Comparison of ENCODE assay signal across 39 cellular contexts in genomic region chr2:169298007-169298406, GRCh38.
"Had no signal": no experiment of that assay in that cellular context is flagged by ENCODE, and none has a peak within 500 bp of the region (broad histone marks: within the 10 kb centered on the region; RNA-seq: fewer than 3 reads in every experiment).

No MANE protein-coding gene starts in this region.

- FAIRE-seq: astrocyte, bronchial epithelial cell had no signal

- H3K27ac ChIP-seq: adrenal gland, ascending aorta, body of pancreas, brain microvascular endothelial cell, breast epithelium, cardiac muscle cell had no signal

- H3K9me3 Mint-ChIP-seq: activated naive CD4-positive, alpha-beta T cell treated with anti-CD3 and anti-CD28 coated beads for 36 hours; activated naive CD4-positive, alpha-beta T cell treated with anti-CD3 and anti-CD28 coated beads, Interleukin-2, amount 10 ng/mL, durations not matched to agents 7 days and 5 days; activated naive CD4-positive, alpha-beta T cell treated with anti-CD3 and anti-CD28 coated beads, Interleukin-2, amount 50 U/mL, for 24 hours; activated naive CD4-positive, alpha-beta T cell treated with anti-CD3 and anti-CD28 coated beads, Interleukin-2, amount 50 U/mL, for 72 hours; activated naive CD8-positive, alpha-beta T cell treated with anti-CD3 and anti-CD28 coated beads for 36 hours; activated naive CD8-positive, alpha-beta T cell treated with anti-CD3 and anti-CD28 coated beads, Interleukin-2, amount 10 ng/mL, durations not matched to agents 7 days and 5 days; activated naive CD8-positive, alpha-beta T cell treated with anti-CD3 and anti-CD28 coated beads, Interleukin-2, amount 50 U/mL, for 24 hours; activated T-cell treated with anti-CD3 and anti-CD28 coated beads, Interleukin-2, amount 50 U/mL, for 24 hours; activated T-cell treated with anti-CD3 and anti-CD28 coated beads, Interleukin-2, amount 50 U/mL, for 4 hours; activated T-cell treated with anti-CD3 and anti-CD28 coated beads, Interleukin-2, amount 50 U/mL, for 72 hours; activated T-helper 1 cell treated with anti-CD3 and anti-CD28 coated beads, Interleukin-12 subunit alpha, Interleukin-12 subunit beta, Interleukin-2, Interleukin-4 antibody, amounts not matched to agents 30 ng/mL and 10 ng/mL and 1 ng/mL, durations not matched to agents 14 hours and 24 hours and 36 hours; activated T-helper 17 cell treated with anti-CD3 and anti-CD28 coated beads, Interleukin-2, amount 50 U/mL, for 72 hours; activated T-helper 2 cell treated with anti-CD3 and anti-CD28 coated beads, Interferon-gamma antibody, Interleukin-2, Interleukin-4, amounts not matched to agents 10 μg/mL and 5 μg/mL and 100 μg/mL, durations not matched to agents 14 hours and 24 hours and 36 hours; brain; central memory CD8-positive, alpha-beta T cell had no signal

- H3K27ac Mint-ChIP-seq: activated naive CD4-positive, alpha-beta T cell treated with anti-CD3 and anti-CD28 coated beads for 36 hours; activated naive CD4-positive, alpha-beta T cell treated with anti-CD3 and anti-CD28 coated beads, Interleukin-2, amount 10 ng/mL, durations not matched to agents 7 days and 5 days; activated naive CD4-positive, alpha-beta T cell treated with anti-CD3 and anti-CD28 coated beads, Interleukin-2, amount 50 U/mL, for 24 hours; activated naive CD4-positive, alpha-beta T cell treated with anti-CD3 and anti-CD28 coated beads, Interleukin-2, amount 50 U/mL, for 72 hours; activated naive CD8-positive, alpha-beta T cell; activated naive CD8-positive, alpha-beta T cell treated with anti-CD3 and anti-CD28 coated beads for 36 hours; activated naive CD8-positive, alpha-beta T cell treated with anti-CD3 and anti-CD28 coated beads, Interleukin-2, amount 10 ng/mL, durations not matched to agents 7 days and 5 days; activated naive CD8-positive, alpha-beta T cell treated with anti-CD3 and anti-CD28 coated beads, Interleukin-2, amount 50 U/mL, for 24 hours; activated T-cell treated with anti-CD3 and anti-CD28 coated beads, Interleukin-2, amount 50 U/mL, for 24 hours; activated T-cell treated with anti-CD3 and anti-CD28 coated beads, Interleukin-2, amount 50 U/mL, for 72 hours; activated T-helper 1 cell treated with anti-CD3 and anti-CD28 coated beads, Interleukin-12 subunit alpha, Interleukin-12 subunit beta, Interleukin-2, Interleukin-4 antibody, amounts not matched to agents 30 ng/mL and 10 ng/mL and 1 ng/mL, durations not matched to agents 14 hours and 24 hours and 36 hours; activated T-helper 17 cell treated with anti-CD3 and anti-CD28 coated beads, Interleukin-2, amount 50 U/mL, for 72 hours; activated T-helper 2 cell treated with anti-CD3 and anti-CD28 coated beads, Interferon-gamma antibody, Interleukin-2, Interleukin-4, amounts not matched to agents 10 μg/mL and 5 μg/mL and 100 μg/mL, durations not matched to agents 14 hours and 24 hours and 36 hours; brain had no signal

- H3K36me3 ChIP-seq: adrenal gland, ascending aorta, brain microvascular endothelial cell, breast epithelium, cardiac muscle cell had no signal

- H3K4me3 Mint-ChIP-seq: activated naive CD4-positive, alpha-beta T cell treated with anti-CD3 and anti-CD28 coated beads for 36 hours; activated naive CD4-positive, alpha-beta T cell treated with anti-CD3 and anti-CD28 coated beads, Interleukin-2, amount 10 ng/mL, durations not matched to agents 7 days and 5 days; activated naive CD4-positive, alpha-beta T cell treated with anti-CD3 and anti-CD28 coated beads, Interleukin-2, amount 50 U/mL, for 24 hours; activated naive CD8-positive, alpha-beta T cell; activated naive CD8-positive, alpha-beta T cell treated with anti-CD3 and anti-CD28 coated beads for 36 hours; activated naive CD8-positive, alpha-beta T cell treated with anti-CD3 and anti-CD28 coated beads, Interleukin-2, amount 10 ng/mL, durations not matched to agents 7 days and 5 days; activated naive CD8-positive, alpha-beta T cell treated with anti-CD3 and anti-CD28 coated beads, Interleukin-2, amount 50 U/mL, for 24 hours; activated T-cell treated with anti-CD3 and anti-CD28 coated beads, Interleukin-2, amount 50 U/mL, for 24 hours; activated T-cell treated with anti-CD3 and anti-CD28 coated beads, Interleukin-2, amount 50 U/mL, for 4 hours; activated T-cell treated with anti-CD3 and anti-CD28 coated beads, Interleukin-2, amount 50 U/mL, for 72 hours; activated T-helper 1 cell treated with anti-CD3 and anti-CD28 coated beads, Interleukin-12 subunit alpha, Interleukin-12 subunit beta, Interleukin-2, Interleukin-4 antibody, amounts not matched to agents 30 ng/mL and 10 ng/mL and 1 ng/mL, durations not matched to agents 14 hours and 24 hours and 36 hours; activated T-helper 17 cell treated with anti-CD3 and anti-CD28 coated beads, Interleukin-2, amount 50 U/mL, for 72 hours; brain; central memory CD8-positive, alpha-beta T cell had no signal

- H3K4me1 Mint-ChIP-seq: activated naive CD4-positive, alpha-beta T cell treated with anti-CD3 and anti-CD28 coated beads, Interleukin-2, amount 10 ng/mL, durations not matched to agents 7 days and 5 days; activated naive CD4-positive, alpha-beta T cell treated with anti-CD3 and anti-CD28 coated beads, Interleukin-2, amount 50 U/mL, for 24 hours; activated naive CD8-positive, alpha-beta T cell treated with anti-CD3 and anti-CD28 coated beads for 36 hours; activated naive CD8-positive, alpha-beta T cell treated with anti-CD3 and anti-CD28 coated beads, Interleukin-2, amount 10 ng/mL, durations not matched to agents 7 days and 5 days; activated naive CD8-positive, alpha-beta T cell treated with anti-CD3 and anti-CD28 coated beads, Interleukin-2, amount 50 U/mL, for 24 hours; activated T-helper 17 cell treated with anti-CD3 and anti-CD28 coated beads, Interleukin-2, amount 50 U/mL, for 72 hours; central memory CD8-positive, alpha-beta T cell had no signal

- H3K9me3 ChIP-seq: adrenal gland, ascending aorta, body of pancreas, breast epithelium had no signal

- H3K4me1 ChIP-seq: adrenal gland, ascending aorta, body of pancreas, breast epithelium had no signal

- H3K27me3 ChIP-seq: adrenal gland, ascending aorta, body of pancreas, brain microvascular endothelial cell, breast epithelium, cardiac muscle cell had no signal

- ATAC-seq: activated naive CD4-positive, alpha-beta T cell treated with anti-CD3 and anti-CD28 coated beads, Interleukin-2, amount 50 U/mL, for 72 hours; activated naive CD8-positive, alpha-beta T cell treated with anti-CD3 and anti-CD28 coated beads, Interleukin-2, amount 50 U/mL, for 24 hours; activated T-cell treated with anti-CD3 and anti-CD28 coated beads, Interleukin-2, amount 50 U/mL, for 4 hours; activated T-cell treated with anti-CD3 and anti-CD28 coated beads, Interleukin-2, amount 50 U/mL, for 72 hours; activated T-helper 17 cell treated with anti-CD3 and anti-CD28 coated beads, Interleukin-2, amount 50 U/mL, for 72 hours; body of pancreas had no signal

- H3K4me3 ChIP-seq: adrenal gland, ascending aorta, body of pancreas, breast epithelium, cardiac muscle cell had no signal

- DNase-seq: activated effector memory CD4-positive, alpha-beta T cell treated with anti-CD3 and anti-CD28 coated beads, Interleukin-2, amount 50 U/mL, for 16 hours; activated effector memory CD4-positive, alpha-beta T cell treated with Interleukin-2 at 50 U/mL for 16 hours; activated gamma-delta T cell; activated gamma-delta T cell treated with Interleukin-2 at 50 U/mL for 16 hours; activated naive CD4-positive, alpha-beta T cell; activated naive CD4-positive, alpha-beta T cell treated with anti-CD3 and anti-CD28 coated beads for 36 hours; activated naive CD4-positive, alpha-beta T cell treated with anti-CD3 and anti-CD28 coated beads, Interleukin-2, amount 10 ng/mL, durations not matched to agents 7 days and 5 days; activated naive CD4-positive, alpha-beta T cell treated with anti-CD3 and anti-CD28 coated beads, Interleukin-2, amount 50 U/mL, for 16 hours; activated naive CD4-positive, alpha-beta T cell treated with Interleukin-2 at 50 U/mL for 16 hours; activated naive CD8-positive, alpha-beta T cell treated with anti-CD3 and anti-CD28 coated beads for 36 hours; activated naive CD8-positive, alpha-beta T cell treated with anti-CD3 and anti-CD28 coated beads, Interleukin-2, amount 10 ng/mL, durations not matched to agents 7 days and 5 days; activated naive CD8-positive, alpha-beta T cell treated with anti-CD3 and anti-CD28 coated beads, Interleukin-2, amount 50 U/mL, for 24 hours; activated T-cell treated with anti-CD3 and anti-CD28 coated beads, Interleukin-2, amount 50 U/mL, for 24 hours; activated T-cell treated with anti-CD3 and anti-CD28 coated beads, Interleukin-2, amount 50 U/mL, for 4 hours; activated T-cell treated with anti-CD3 and anti-CD28 coated beads, Interleukin-2, amount 50 U/mL, for 48 hours; activated T-cell treated with anti-CD3 and anti-CD28 coated beads, Interleukin-2, amount 50 U/mL, for 72 hours; adrenal gland; amniotic stem cell; amygdala; anterior cingulate cortex; aorta; body of pancreas; brain microvascular endothelial cell; caudate nucleus; central memory CD4-positive, alpha-beta T cell; cerebellar nuclear complex had no signal

- H3K36me3 Mint-ChIP-seq: activated naive CD4-positive, alpha-beta T cell treated with anti-CD3 and anti-CD28 coated beads, Interleukin-2, amount 10 ng/mL, durations not matched to agents 7 days and 5 days; activated naive CD4-positive, alpha-beta T cell treated with anti-CD3 and anti-CD28 coated beads, Interleukin-2, amount 50 U/mL, for 24 hours; activated naive CD4-positive, alpha-beta T cell treated with anti-CD3 and anti-CD28 coated beads, Interleukin-2, amount 50 U/mL, for 72 hours; activated naive CD8-positive, alpha-beta T cell; activated naive CD8-positive, alpha-beta T cell treated with anti-CD3 and anti-CD28 coated beads for 36 hours; activated naive CD8-positive, alpha-beta T cell treated with anti-CD3 and anti-CD28 coated beads, Interleukin-2, amount 10 ng/mL, durations not matched to agents 7 days and 5 days had no signal
